Comparison of ENCODE assay signal across 9 cellular contexts in genomic region chr4:971670-972500, GRCh38. TPM values are rescaled to one million over a fixed set of nuclear protein-coding genes. Genes with fewer than 3 reads are reported as not detected.
DNase-seq lines count a peak whose midpoint lies in the region; ATAC-seq and TF ChIP-seq lines count a peak whose summit lies in the region.
"Had no signal": no experiment of that assay in that cellular context is flagged by ENCODE, and none has a peak within 500 bp of the region (broad histone marks: within the 10 kb centered on the region; RNA-seq: fewer than 3 reads in every experiment).

No MANE protein-coding gene starts in this region.

- WGBS in prostate gland: 38% methylated on average over 21 of the region's 24 CpGs
- WGBS in aorta, 2 donors: 44 to 52% methylated on average over 24 of the region's 24 CpGs

- no peak for TF ChIP-seq POLR2A in prostate gland (IDR thresholded peaks at IDR 0.05)

- peak overlapping the region; percentile 77 for H3K4me2 ChIP-seq in DND-41 (ENCODE audit: insufficient read depth, low read length)

- H3K27ac ChIP-seq in DND-41 (ENCODE audit: low read length) (peak overlapping the region; percentile 36; the same call in 1 of the 2 replicates), RWPE1 (peak overlapping the region; percentile 49; the same call in 1 of the 2 replicates), prostate gland (no peak overlapping the region), aorta (ENCODE audit: low read depth in 1 of 2, low read length in 2 of 2) (no peak overlapping the region)

- H3K27me3 ChIP-seq in DND-41 (ENCODE audit: insufficient read depth, low read length, poor library complexity): no peaks in the 10 kb centered on the region
- H3K27me3 ChIP-seq in prostate gland (replicated peaks; ENCODE audit: insufficient read depth): no peaks in the 10 kb centered on the region
- no peaks in the 10 kb centered on the region for H3K27me3 ChIP-seq in aorta (ENCODE audit: control insufficient read depth in 1 of 2, insufficient read depth in 2 of 2, low read length in 1 of 2)

- H2AFZ ChIP-seq in DND-41 (ENCODE audit: low read depth, low read length): no peak overlapping the region

- intact Hi-C loops in prostate gland (cut with DNase I) (loop anchor here (5.0 kb wide), 1 partner anchor 40 kb away; the partner anchor contains the start of genes GAK and TMEM175), aorta (cut with DNase I) (loop anchor here in 1 of 2 donors (5.0 kb wide), 1 partner anchor 40 kb away; the partner anchor contains the start of genes GAK and TMEM175)

- peak overlapping the region; percentile 78 to 88; a peak in 3 of 4 replicates for H3K4me3 ChIP-seq in DND-41 (ENCODE audit: low read depth in 1 of 2, low read length in 2 of 2)
- peak overlapping the region; percentile 60 to 66 for H3K4me3 ChIP-seq in prostate gland
- H3K4me3 ChIP-seq in aorta (ENCODE audit: low read length in 2 of 2): no peak overlapping the region

- H3K9ac ChIP-seq in DND-41 (ENCODE audit: low read depth, low read length): peak overlapping the region; percentile 81

- H3K9me3 ChIP-seq in DND-41 (ENCODE audit: insufficient read depth, low read length, severe bottlenecking) (peaks cover 7% of the 10 kb centered on the region), prostate gland (no peaks in the 10 kb centered on the region), aorta (ENCODE audit: control insufficient read depth, low read length) (no peaks in the 10 kb centered on the region)

- H4K20me1 ChIP-seq in DND-41 (ENCODE audit: insufficient read depth, low read length): peaks cover 34% of the 10 kb centered on the region

- DNase-seq in DND-41 (no peak), RWPE1 (ENCODE audit: low spot score) (no peak), prostate gland (ENCODE audit: low spot score) (no peak), H4 (ENCODE audit: low spot score) (no peak), HPDE6-E6E7 (ENCODE audit: extremely low spot score) (no peak), aorta (no peak)
- DNase-seq: KG1 had no signal

- CTCF ChIA-PET in RWPE1 (lab: Yijun Ruan, JAX): interaction anchor here (0.6 to 0.7 kb wide), 2 partner anchors 27 to 1530 kb away, joined by 4 to 6 read pairs; no protein-coding TSS in a partner anchor

- H3K36me3 ChIP-seq in DND-41 (ENCODE audit: insufficient read depth, low read length) (peaks cover 5% of the 10 kb centered on the region; the same call in 1 of the 2 replicates), prostate gland (no peaks in the 10 kb centered on the region), aorta (ENCODE audit: control insufficient read depth in 1 of 2, insufficient read depth in 2 of 2, low read length in 1 of 2) (no peaks in the 10 kb centered on the region)

- POLR2A ChIA-PET in RWPE1 (lab: Yijun Ruan, JAX; ENCODE audit: low non-redundant PET): no interaction called here

- no peak for TF ChIP-seq CTCF in DND-41 (IDR thresholded peaks at IDR 0.05; ENCODE audit: borderline replicate concordance, extremely low read depth, low read length, poor library complexity, severe bottlenecking)
- TF ChIP-seq CTCF in RWPE1 (conservative IDR thresholded peaks at IDR 0.05; ENCODE audit: low read depth): no peak
- TF ChIP-seq CTCF in prostate gland (IDR thresholded peaks at IDR 0.05): no peak

- peaks cover 22% of the 10 kb centered on the region for H3K79me2 ChIP-seq in DND-41 (ENCODE audit: insufficient read depth, low read length)

- no peak for ATAC-seq in DND-41 (ENCODE audit: insufficient read depth, low read depth)
- ATAC-seq in esophagus mucosa: peak; percentile 37
- no peak for ATAC-seq in aorta (ENCODE audit: low FRiP score)
- no peak for ATAC-seq in HG02870 (IDR thresholded peaks at IDR 0.05; ENCODE audit: unreplicated experiment)

- H3K4me1 ChIP-seq in DND-41 (ENCODE audit: insufficient read depth, low read length) (peaks cover 19% of the 10 kb centered on the region), prostate gland (replicated peaks) (peaks cover 11% of the 10 kb centered on the region), aorta (ENCODE audit: control insufficient read depth in 1 of 2, insufficient read depth in 2 of 2, low read length in 2 of 2) (no peaks in the 10 kb centered on the region)

RNA-seq across cellular contexts. Expression of gene DGKQ, which starts 1.5 kb away (rescaled TPM):
- 12.0 TPM for total RNA-seq in esophagus mucosa
- 10 to 100 TPM; 10.4 to 17.1 TPM for total RNA-seq in prostate gland
- total RNA-seq in H4 (2014; rRNA removed; shearing (Covaris generic)): 5.1 and 5.7 TPM in 2 replicates
- 10 to 100 TPM; 11.2 to 14.2 TPM for total RNA-seq in aorta
- polyA plus RNA-seq in aorta: 10 to 100 TPM in 1 of 2 donors, 1 to 10 TPM in 1; 5.4 to 13.4 TPM

RNA-seq across cellular contexts. Expression of gene IDUA, which starts 15.0 kb away (rescaled TPM):
- total RNA-seq in esophagus mucosa: 8.8 TPM
- 10 to 100 TPM; 53.6 to 56.8 TPM for total RNA-seq in prostate gland
- total RNA-seq in H4 (2014; rRNA removed; shearing (Covaris generic)): 3.0 and 5.3 TPM in 2 replicates
- total RNA-seq in aorta: 10 to 100 TPM; 27.5 to 44.2 TPM
- 10 to 100 TPM in 1 of 2 donors, 1 to 10 TPM in 1; 5.9 to 42.5 TPM for polyA plus RNA-seq in aorta

RNA-seq across cellular contexts. Expression of gene SLC26A1, which starts 21.3 kb away (rescaled TPM):
- not detected for total RNA-seq in esophagus mucosa
- total RNA-seq in prostate gland: under 1 TPM; 0.27 to 0.34 TPM
- total RNA-seq in H4 (2014; rRNA removed; shearing (Covaris generic)): 0.10 TPM in 1 of 2 replicates, not detected in the other
- total RNA-seq in aorta: under 1 TPM in 1 of 2 donors, not detected in 1; 0.45 TPM
- under 1 TPM; 0.38 to 0.87 TPM for polyA plus RNA-seq in aorta

RNA-seq across cellular contexts. Expression of gene FGFRL1, which starts 39.5 kb away (rescaled TPM):
- 2.2 TPM for total RNA-seq in esophagus mucosa
- total RNA-seq in prostate gland: 10 to 100 TPM; 26.6 to 29.4 TPM
- 63.1 and 66.9 TPM in 2 replicates for total RNA-seq in H4 (2014; rRNA removed; shearing (Covaris generic))
- total RNA-seq in aorta: 10 to 100 TPM; 28.9 to 32.9 TPM
- polyA plus RNA-seq in aorta: 10 to 100 TPM in 1 of 2 donors, 1 to 10 TPM in 1; 6.9 to 19.5 TPM

RNA-seq across cellular contexts. Expression of gene TMEM175, which starts 39.6 kb away (rescaled TPM):
- total RNA-seq in esophagus mucosa (11.2 TPM), prostate gland (10 to 100 TPM; 44.1 to 74.6 TPM), aorta (10 to 100 TPM; 17.4 to 26.0 TPM)
- 9.7 and 13.0 TPM in 2 replicates for total RNA-seq in H4 (2014; rRNA removed; shearing (Covaris generic))
- polyA plus RNA-seq in aorta: 10 to 100 TPM; 35.2 to 81.3 TPM

Comparison
In these comparisons a context has a peak if more than half of its experiments do, and no peak if none do; other contexts are left out.
1. H3K27ac ChIP-seq: peak in DND-41 (single experiment) and RWPE1 (single experiment); none in prostate gland (0 of 2) and aorta (0 of 2).
2. H3K4me3 ChIP-seq: peak in DND-41 (2 of 2) and prostate gland (2 of 2); none in aorta (0 of 2).